Comparison of ENCODE assay signal across 20 cellular contexts in genomic region chr5:81524015-81524414, GRCh38.
"Had no signal": no experiment of that assay in that cellular context is flagged by ENCODE, and none has a peak within 500 bp of the region (broad histone marks: within the 10 kb centered on the region; RNA-seq: fewer than 3 reads in every experiment).

No MANE protein-coding gene starts in this region.

- H3K27ac ChIP-seq: colonic mucosa, neutrophil, pancreas, right lobe of liver, suprapubic skin, vagina had no signal

- H3K4me1 ChIP-seq: colonic mucosa, pancreas, right lobe of liver, suprapubic skin, vagina had no signal

- FAIRE-seq: frontal cortex, keratinocyte, pancreas, small intestine had no signal

- H3K36me3 ChIP-seq: colonic mucosa, neutrophil, pancreas, right lobe of liver, suprapubic skin, vagina had no signal

- H3K27me3 ChIP-seq: colonic mucosa, neutrophil, pancreas, right lobe of liver, suprapubic skin, vagina had no signal

- H3K9me3 ChIP-seq: colonic mucosa, neutrophil, pancreas, right lobe of liver, suprapubic skin, vagina had no signal

- H3K4me3 ChIP-seq: colonic mucosa, lung, pancreas, right lobe of liver, suprapubic skin, vagina had no signal

- ATAC-seq: left ventricle myocardium superior; naive thymus-derived CD4-positive, alpha-beta T cell; pancreas; right lobe of liver; stimulated activated naive CD8-positive, alpha-beta T cell treated with anti-CD3 and anti-CD28 coated beads, Interleukin-15, amount 100 ng/mL, for 72 hours had no signal

- DNase-seq: colonic mucosa; effector memory CD4-positive, alpha-beta T cell; left ventricle myocardium superior; midbrain; naive thymus-derived CD4-positive, alpha-beta T cell; nephron progenitor cell; pancreas; right lobe of liver; small intestine; stimulated activated CD4-positive, alpha-beta T cell treated with anti-CD3 and anti-CD28 coated beads, Interleukin-15, amount 100 ng/mL, for 24 hours; stimulated activated CD4-positive, alpha-beta T cell treated with anti-CD3 and anti-CD28 coated beads, Interleukin-2, amount 100 ng/mL, for 48 hours; stimulated activated naive CD4-positive, alpha-beta T cell; stimulated activated naive CD8-positive, alpha-beta T cell treated with anti-CD3 and anti-CD28 coated beads, Interleukin-15, amount 100 ng/mL, for 72 hours; trophoblast cell had no signal
